25 cellular contexts compared by ENCODE assay signal in the genomic region with DNA sequence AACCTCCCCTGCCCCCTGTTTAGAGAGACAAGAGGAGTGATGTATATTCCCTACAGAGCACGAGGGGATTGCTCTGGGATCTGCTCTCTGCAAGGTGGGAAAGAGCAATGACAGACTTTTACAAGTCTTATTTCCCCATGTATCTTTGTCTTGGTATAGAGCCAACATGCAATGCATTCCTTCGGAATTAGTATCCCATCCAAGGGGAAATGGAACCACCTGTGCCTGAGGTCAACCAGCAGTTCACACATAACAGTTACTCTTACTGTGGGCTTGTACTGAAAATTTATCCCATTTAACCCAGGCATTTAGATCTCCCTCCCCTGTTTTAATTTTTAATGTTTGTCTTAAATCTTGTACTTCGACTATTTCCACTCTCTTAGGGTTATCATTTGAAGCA.
DNase-seq lines count a peak whose midpoint lies in the region; ATAC-seq and TF ChIP-seq lines count a peak whose summit lies in the region.
"Had no signal": no experiment of that assay in that cellular context is flagged by ENCODE, and none has a peak within 500 bp of the region (broad histone marks: within the 10 kb centered on the region; RNA-seq: fewer than 3 reads in every experiment).

No MANE protein-coding gene starts in this region.

- H3K27ac Mint-ChIP-seq in type B pancreatic cell (no peak overlapping the region), natural killer cell (no peak overlapping the region)
- H3K27ac Mint-ChIP-seq: activated CD4-positive, alpha-beta T cell treated with anti-CD3 and anti-CD28 coated beads, Interleukin-2, amount 10 ng/mL, durations not matched to agents 7 days and 5 days; activated T-cell treated with anti-CD3 and anti-CD28 coated beads, Interleukin-2, amount 50 U/mL, for 24 hours; CD14-positive monocyte; IgD-negative memory B cell; stimulated activated naive B cell treated with anti-CD40 and anti-IgM and Interleukin-4, amounts not matched to agents 10 μg/mL and 1 μg/mL and 100 μg/mL, for 72 hours had no signal

- TF ChIP-seq CTCF in fibroblast of pulmonary artery (IDR thresholded peaks at IDR 0.05; ENCODE audit: low read length, missing control alignments): no peak
- no peak for TF ChIP-seq CTCF in type B pancreatic cell (conservative IDR thresholded peaks at IDR 0.05)
- TF ChIP-seq CTCF in natural killer cell (IDR thresholded peaks at IDR 0.05): no peak

- H3K4me3 Mint-ChIP-seq in type B pancreatic cell (no peak overlapping the region), natural killer cell (no peak overlapping the region)
- H3K4me3 Mint-ChIP-seq: activated CD4-positive, alpha-beta T cell treated with anti-CD3 and anti-CD28 coated beads, Interleukin-2, amount 10 ng/mL, durations not matched to agents 7 days and 5 days; activated T-cell treated with anti-CD3 and anti-CD28 coated beads, Interleukin-2, amount 50 U/mL, for 24 hours; CD14-positive monocyte; IgD-negative memory B cell; stimulated activated naive B cell treated with anti-CD40 and anti-IgM and Interleukin-4, amounts not matched to agents 10 μg/mL and 1 μg/mL and 100 μg/mL, for 72 hours had no signal

- H3K4me1 Mint-ChIP-seq in type B pancreatic cell (ENCODE audit: unreplicated experiment) (no peaks in the 10 kb centered on the region), natural killer cell (no peaks in the 10 kb centered on the region)
- H3K4me1 Mint-ChIP-seq: activated CD4-positive, alpha-beta T cell treated with anti-CD3 and anti-CD28 coated beads, Interleukin-2, amount 10 ng/mL, durations not matched to agents 7 days and 5 days; CD14-positive monocyte; IgD-negative memory B cell; stimulated activated naive B cell treated with anti-CD40 and anti-IgM and Interleukin-4, amounts not matched to agents 10 μg/mL and 1 μg/mL and 100 μg/mL, for 72 hours had no signal

- intact Hi-C loops in natural killer cell (cut with micrococcal nuclease): no loop called here

- H3K4me2 ChIP-seq in skeletal muscle satellite cell (ENCODE audit: low read length): no peak overlapping the region

- no peak for ATAC-seq in natural killer cell
- ATAC-seq: body of pancreas; right lobe of liver; SK-N-SH treated with all-trans-retinoic acid at 6 μM for 48 hours; stimulated activated naive B cell treated with anti-CD40 and anti-IgM and Interleukin-4, amounts not matched to agents 10 μg/mL and 1 μg/mL and 100 μg/mL, for 72 hours had no signal

- H3K9ac ChIP-seq in skeletal muscle satellite cell (ENCODE audit: low read depth, low read length): peak overlapping the region; percentile 57

- H3K27me3 ChIP-seq in SJSA1 (replicated peaks) (no peaks in the 10 kb centered on the region), skeletal muscle satellite cell (ENCODE audit: control insufficient read depth, insufficient read depth, low read length) (no peaks in the 10 kb centered on the region)
- H3K27me3 ChIP-seq: body of pancreas, right lobe of liver, suprapubic skin had no signal

- DNase-seq in HS-5 (ENCODE audit: low read depth) (peak; percentile 19), SJSA1 (ENCODE audit: low read depth in 1 of 2, low spot score in 2 of 2) (peak; percentile 70 to 86), fibroblast of pulmonary artery (ENCODE audit: low read depth) (peak; percentile 5), type B pancreatic cell (ENCODE audit: extremely low spot score, unreplicated experiment) (no peak), natural killer cell (no peak), NCI-H2081 (lab: John Stamatoyannopoulos, UW) (no peak)
- DNase-seq: activated CD4-positive, alpha-beta T cell treated with anti-CD3 and anti-CD28 coated beads, Interleukin-2, amount 10 ng/mL, durations not matched to agents 7 days and 5 days; activated gamma-delta T cell treated with Interleukin-2 at 50 U/mL for 16 hours; activated T-cell treated with anti-CD3 and anti-CD28 coated beads, Interleukin-2, amount 50 U/mL, for 24 hours; body of pancreas; Calu3; DND-41; mesenchymal stem cell; NCI-H2029 treated with DMSO at 0.1 percent for 48 hours; NCI-H2227 treated with DMSO at 0.1 percent for 48 hours; NCI-H526 treated with DMSO at 0.1 percent for 48 hours; posterior cingulate gyrus; right lobe of liver; stimulated activated naive B cell treated with anti-CD40 and anti-IgM and Interleukin-4, amounts not matched to agents 10 μg/mL and 1 μg/mL and 100 μg/mL, for 72 hours had no signal

- no peak overlapping the region for H3K4me3 ChIP-seq in SJSA1
- H3K4me3 ChIP-seq in fibroblast of pulmonary artery (replicated peaks; ENCODE audit: low read depth, low read length): no peak overlapping the region
- H3K4me3 ChIP-seq in skeletal muscle satellite cell (ENCODE audit: low read length): no peak overlapping the region
- H3K4me3 ChIP-seq: body of pancreas, right lobe of liver, suprapubic skin had no signal

- H3K27ac ChIP-seq in SJSA1: peak overlapping the region; percentile 98
- H3K27ac ChIP-seq: body of pancreas, right lobe of liver, suprapubic skin, VCaP had no signal

- H3K4me1 ChIP-seq in SJSA1 (replicated peaks) (peaks cover 67% of the 10 kb centered on the region), skeletal muscle satellite cell (ENCODE audit: control insufficient read depth, insufficient read depth, low read length) (peaks cover 41% of the 10 kb centered on the region)
- H3K4me1 ChIP-seq: body of pancreas, right lobe of liver, suprapubic skin had no signal

- H3K27me3 Mint-ChIP-seq in type B pancreatic cell (no peaks in the 10 kb centered on the region), natural killer cell (ENCODE audit: low read depth in 2 of 2) (no peaks in the 10 kb centered on the region)
- H3K27me3 Mint-ChIP-seq: activated CD4-positive, alpha-beta T cell treated with anti-CD3 and anti-CD28 coated beads, Interleukin-2, amount 10 ng/mL, durations not matched to agents 7 days and 5 days; activated T-cell treated with anti-CD3 and anti-CD28 coated beads, Interleukin-2, amount 50 U/mL, for 24 hours; IgD-negative memory B cell; stimulated activated naive B cell treated with anti-CD40 and anti-IgM and Interleukin-4, amounts not matched to agents 10 μg/mL and 1 μg/mL and 100 μg/mL, for 72 hours had no signal

- peaks cover 18% of the 10 kb centered on the region for H3K9me3 Mint-ChIP-seq in type B pancreatic cell
- H3K9me3 Mint-ChIP-seq in natural killer cell: peaks cover 25 to 26% of the 10 kb centered on the region in 2 donors
- H3K9me3 Mint-ChIP-seq: activated T-cell treated with anti-CD3 and anti-CD28 coated beads, Interleukin-2, amount 50 U/mL, for 24 hours had no signal

- H3K36me3 Mint-ChIP-seq in type B pancreatic cell (no peaks in the 10 kb centered on the region), natural killer cell (peaks cover 14% of the 10 kb centered on the region)
- H3K36me3 Mint-ChIP-seq: CD14-positive monocyte; IgD-negative memory B cell; stimulated activated naive B cell treated with anti-CD40 and anti-IgM and Interleukin-4, amounts not matched to agents 10 μg/mL and 1 μg/mL and 100 μg/mL, for 72 hours had no signal

- H3K9me3 ChIP-seq in SJSA1 (replicated peaks) (no peaks in the 10 kb centered on the region), skeletal muscle satellite cell (replicated peaks; ENCODE audit: low read length) (no peaks in the 10 kb centered on the region)
- H3K9me3 ChIP-seq: body of pancreas, right lobe of liver, suprapubic skin had no signal

- H3K36me3 ChIP-seq in SJSA1: peaks cover 6% of the 10 kb centered on the region; the same call in 1 of the 2 replicates
- H3K36me3 ChIP-seq in skeletal muscle satellite cell (ENCODE audit: insufficient read depth, low read length): no peaks in the 10 kb centered on the region
- H3K36me3 ChIP-seq: right lobe of liver, suprapubic skin had no signal

Comparison
In these comparisons a context has a peak if more than half of its experiments do, and no peak if none do; other contexts are left out.
1. DNase-seq: peak in HS-5 (single experiment), SJSA1 (2 of 2) and fibroblast of pulmonary artery (single experiment); none in type B pancreatic cell (single experiment), natural killer cell (single experiment) and NCI-H2081 (0 of 2).